14 cellular contexts compared by ENCODE assay signal in the genomic region with DNA sequence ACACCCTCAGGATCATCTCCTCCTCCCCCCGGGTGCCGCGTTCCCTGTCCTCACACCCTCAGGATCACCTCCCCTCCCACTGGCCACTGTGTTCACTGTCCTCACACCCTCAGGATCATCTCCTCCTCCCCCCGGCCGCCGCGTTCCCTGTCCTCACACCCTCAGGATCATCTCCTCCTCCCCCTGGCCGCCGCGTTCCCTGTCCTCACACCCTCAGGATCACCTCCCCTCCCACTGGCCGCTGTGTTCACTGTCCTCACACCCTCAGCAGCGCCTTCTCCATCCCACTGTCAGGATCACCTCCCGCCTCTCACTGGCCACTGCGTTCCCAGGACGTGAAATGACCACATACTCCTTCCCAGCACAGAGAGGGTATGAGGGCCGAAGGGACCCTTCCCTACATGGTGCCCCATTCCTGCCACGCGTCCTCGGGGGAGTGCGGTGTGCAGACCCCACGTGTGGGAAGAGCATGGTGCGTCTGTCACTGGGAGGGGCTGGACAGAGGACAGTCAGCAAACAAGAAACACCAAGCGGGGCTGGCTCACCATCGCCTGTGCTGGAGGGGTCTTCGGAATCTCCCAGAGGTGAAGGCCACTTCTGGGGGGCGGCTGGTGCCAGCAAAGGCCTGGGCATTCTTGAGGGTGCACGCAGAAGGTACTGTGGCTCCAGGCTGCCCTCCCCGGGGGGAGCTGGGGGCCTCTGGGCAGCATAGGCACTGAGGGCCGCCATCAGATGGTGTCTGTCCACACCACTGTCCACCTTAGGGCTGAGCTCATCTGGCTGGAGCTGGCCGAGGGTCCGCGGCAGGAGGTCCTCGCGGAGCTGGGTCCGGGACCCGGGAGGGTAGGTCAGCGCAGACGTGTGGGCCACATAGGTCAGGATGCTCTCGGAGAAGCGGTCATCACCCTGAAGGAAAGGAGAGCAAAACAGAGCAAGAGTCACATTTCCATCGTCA.
"Had no signal": no experiment of that assay in that cellular context is flagged by ENCODE, and none has a peak within 500 bp of the region (broad histone marks: within the 10 kb centered on the region; RNA-seq: fewer than 3 reads in every experiment).

No MANE protein-coding gene starts in this region.

- H3K27ac ChIP-seq: colonic mucosa, hepatocyte, right atrium auricular region, thoracic aorta, upper lobe of left lung had no signal

- H3K27me3 ChIP-seq: colonic mucosa, hepatocyte, right atrium auricular region, upper lobe of left lung had no signal

- H3K4me2 ChIP-seq: hepatocyte, smooth muscle cell had no signal

- DNase-seq: colonic mucosa; effector CD4-positive, alpha-beta T cell; endodermal cell; foreskin melanocyte; head of caudate nucleus; mesendoderm; naive B cell; stimulated activated CD4-positive, alpha-beta T cell treated with anti-CD3 and anti-CD28 coated beads, Interleukin-2, amount 100 ng/mL, for 48 hours had no signal

- H3K4me1 ChIP-seq: colonic mucosa, right atrium auricular region, upper lobe of left lung had no signal

- H3K36me3 ChIP-seq: colonic mucosa, right atrium auricular region, thoracic aorta, upper lobe of left lung had no signal

- ATAC-seq: left colon had no signal

- H2AFZ ChIP-seq: hepatocyte had no signal

- H3K4me3 ChIP-seq: colonic mucosa, hepatocyte, right atrium auricular region, smooth muscle cell, thoracic aorta, upper lobe of left lung had no signal

- H3K9me3 ChIP-seq: colonic mucosa, right atrium auricular region, thoracic aorta, upper lobe of left lung had no signal

- H3K79me2 ChIP-seq: hepatocyte had no signal
